Comparison of ENCODE assay signal across 16 cellular contexts in genomic region chr1:108595510-108595909, GRCh38. TPM values are rescaled to one million over a fixed set of nuclear protein-coding genes. Genes with fewer than 3 reads are reported as not detected.
DNase-seq lines count a peak whose midpoint lies in the region; ATAC-seq and TF ChIP-seq lines count a peak whose summit lies in the region.
"Had no signal": no experiment of that assay in that cellular context is flagged by ENCODE, and none has a peak within 500 bp of the region (broad histone marks: within the 10 kb centered on the region; RNA-seq: fewer than 3 reads in every experiment).

No MANE protein-coding gene starts in this region.

- no peaks in the 10 kb centered on the region for H3K9me3 ChIP-seq in breast epithelium
- H3K9me3 ChIP-seq: body of pancreas had no signal

- no peaks in the 10 kb centered on the region for H3K4me1 Mint-ChIP-seq in MCF 10A (ENCODE audit: insufficient read depth, unreplicated experiment)

- no peaks in the 10 kb centered on the region for H3K27me3 ChIP-seq in breast epithelium
- H3K27me3 ChIP-seq: body of pancreas had no signal

- TF ChIP-seq CTCF in breast epithelium (IDR thresholded peaks at IDR 0.05), result no peak
- no peak for TF ChIP-seq CTCF in MCF 10A (IDR thresholded peaks at IDR 0.05; ENCODE audit: unreplicated experiment)

- no TSS peak for BruUV-seq in MCF 10A (replicated peaks; lab: Mats Ljungman, UMichigan)

- no peak overlapping the region for H3K4me3 ChIP-seq in breast epithelium
- H3K4me3 ChIP-seq: body of pancreas, SK-N-MC had no signal

- ATAC-seq in left colon (peak; percentile 65), HG03175 (IDR thresholded peaks at IDR 0.05; ENCODE audit: unreplicated experiment) (no peak), HG03469 (IDR thresholded peaks at IDR 0.05; ENCODE audit: unreplicated experiment) (no peak), GM19395 (IDR thresholded peaks at IDR 0.05; ENCODE audit: unreplicated experiment) (no peak)
- ATAC-seq: body of pancreas; effector memory CD8-positive, alpha-beta T cell had no signal

- H3K36me3 ChIP-seq in breast epithelium, result no peaks in the 10 kb centered on the region

- intact Hi-C loops in breast epithelium (cut with DNase I; ENCODE audit: low total_unique reads) (no loop called here), MCF 10A (cut with micrococcal nuclease) (no loop called here), left colon (cut with DNase I, micrococcal nuclease) (no loop called here)

- H3K27ac Mint-ChIP-seq in MCF 10A (ENCODE audit: low read depth, unreplicated experiment), result no peak overlapping the region

- CTCF ChIA-PET in MCF 10A (lab: Yijun Ruan, JAX), result no interaction called here

- no peaks in the 10 kb centered on the region for H3K27me3 Mint-ChIP-seq in MCF 10A (ENCODE audit: insufficient read depth, unreplicated experiment)
- H3K27me3 Mint-ChIP-seq: effector memory CD8-positive, alpha-beta T cell had no signal

- no peak overlapping the region for H3K4me3 Mint-ChIP-seq in MCF 10A (ENCODE audit: unreplicated experiment)
- H3K4me3 Mint-ChIP-seq: effector memory CD8-positive, alpha-beta T cell had no signal

- DNase-seq in breast epithelium (ENCODE audit: low spot score in 2 of 2) (no peak), MCF 10A (ENCODE audit: unreplicated experiment) (no peak), fibroblast of gingiva (ENCODE audit: low read depth) (peak; percentile 50), left colon (no peak), AG08395 (ENCODE audit: low spot score) (no peak)
- DNase-seq: activated gamma-delta T cell; body of pancreas; effector memory CD8-positive, alpha-beta T cell; NCI-H1048; NCI-H226; stimulated activated CD4-positive, alpha-beta T cell treated with anti-CD3 and anti-CD28 coated beads, Interleukin-1b, Interleukin-23, amount 100 ng/mL, for 48 hours; trophoblast cell had no signal

- H3K4me1 ChIP-seq in breast epithelium, result no peaks in the 10 kb centered on the region

- H3K9me3 Mint-ChIP-seq in MCF 10A (ENCODE audit: unreplicated experiment), result no peaks in the 10 kb centered on the region
- H3K9me3 Mint-ChIP-seq: effector memory CD8-positive, alpha-beta T cell had no signal

- no peak for TF ChIP-seq POLR2A in breast epithelium (IDR thresholded peaks at IDR 0.05)

- H3K27ac ChIP-seq in breast epithelium, result peak overlapping the region; percentile 45 to 71
- H3K27ac ChIP-seq: body of pancreas, SK-N-MC had no signal

- POLR2A ChIA-PET in MCF 10A (lab: Yijun Ruan, JAX), result no interaction called here

- no peaks in the 10 kb centered on the region for H3K36me3 Mint-ChIP-seq in MCF 10A (ENCODE audit: insufficient read depth, unreplicated experiment)

RNA-seq across cellular contexts. Expression of gene EEIG2, which starts 35.6 kb away (rescaled TPM):
- 10 to 100 TPM; 10.2 to 31.3 (median 18.4) TPM for total RNA-seq in breast epithelium
- 0.63 and 0.93 TPM in 2 replicates for total RNA-seq in MCF 10A (2022)
- 10 to 100 TPM; 31.1 to 35.8 TPM for total RNA-seq in left colon
